9 cellular contexts compared by ENCODE assay signal in genomic region chr10:3045471-3046209, GRCh38. TPM values are rescaled to one million over a fixed set of nuclear protein-coding genes. Genes with fewer than 3 reads are reported as not detected.
DNase-seq lines count a peak whose midpoint lies in the region; ATAC-seq, FAIRE-seq and TF ChIP-seq lines count a peak whose summit lies in the region.
"Had no signal": no experiment of that assay in that cellular context is flagged by ENCODE, and none has a peak within 500 bp of the region (broad histone marks: within the 10 kb centered on the region; RNA-seq: fewer than 3 reads in every experiment).

No MANE protein-coding gene starts in this region.

- BruUV-seq in mammary epithelial cell (replicated peaks; lab: Mats Ljungman, UMichigan): no TSS peak

- dilution Hi-C loops in mammary epithelial cell (cut with HindIII; ENCODE audit: low sequenced_read_pairs): no loop called here

- H3K36me3 Mint-ChIP-seq in stimulated activated effector memory CD8-positive, alpha-beta T cell treated with anti-CD3 and anti-CD28 coated beads, Interleukin-12 subunit alpha, Interleukin-12 subunit beta, amount 100 ng/mL, for 72 hours: no peaks in the 10 kb centered on the region
- no peaks in the 10 kb centered on the region for H3K36me3 Mint-ChIP-seq in effector memory CD8-positive, alpha-beta T cell (ENCODE audit: insufficient read depth)

- no peak for TF ChIP-seq CTCF in mammary epithelial cell (conservative IDR thresholded peaks at IDR 0.05 in 1 of 2, IDR thresholded peaks at IDR 0.05 in 1 of 2; ENCODE audit: extremely low read depth in 1 of 2, insufficient read depth in 1 of 2, low read depth in 1 of 2, low read length in 2 of 2)

- H3K4me1 Mint-ChIP-seq in stimulated activated effector memory CD8-positive, alpha-beta T cell treated with anti-CD3 and anti-CD28 coated beads, Interleukin-12 subunit alpha, Interleukin-12 subunit beta, amount 100 ng/mL, for 72 hours: peaks cover 6% of the 10 kb centered on the region
- peaks cover 2 to 5% of the 10 kb centered on the region in 2 donors for H3K4me1 Mint-ChIP-seq in effector memory CD8-positive, alpha-beta T cell (ENCODE audit: low read depth in 2 of 2)

- no peaks in the 10 kb centered on the region for H3K79me2 ChIP-seq in mammary epithelial cell (ENCODE audit: insufficient read depth, low read length)

- H3K27me3 Mint-ChIP-seq in effector memory CD8-positive, alpha-beta T cell: peaks cover 51 to 77% of the 10 kb centered on the region in 2 donors

- H4K20me1 ChIP-seq in mammary epithelial cell (ENCODE audit: insufficient read depth, low read length): no peaks in the 10 kb centered on the region

- peak overlapping the region; percentile 61 for H3K4me2 ChIP-seq in mammary epithelial cell (ENCODE audit: insufficient read depth, low read depth, low read length)

- CTCF ChIA-PET in mammary epithelial cell (lab: Charles Lee; ENCODE audit: low non-redundant PET): no interaction called here

- intact Hi-C loops in mammary epithelial cell (cut with micrococcal nuclease): no loop called here

- WGBS in mammary epithelial cell (ENCODE audit: low coverage, missing lambda C conversion rate): 4% methylated on average over 8 of the region's 11 CpGs

- in situ Hi-C loops in mammary epithelial cell (cut with MboI; ENCODE audit: low sequenced_read_pairs in 2 of 2): loop anchor here in 1 of 2 donors (25.0 kb wide), 1 partner anchor 108 kb away; no protein-coding TSS in a partner anchor

- peaks cover 15% of the 10 kb centered on the region for H3K4me1 ChIP-seq in mammary epithelial cell (ENCODE audit: insufficient read depth, low read length)
- H3K4me1 ChIP-seq: SJCRH30 had no signal

- no peak overlapping the region for H3K27ac ChIP-seq in mammary epithelial cell (ENCODE audit: insufficient read depth, low read depth, low read length)
- H3K27ac ChIP-seq: SJCRH30 had no signal

- no peaks in the 10 kb centered on the region for H3K9me3 ChIP-seq in mammary epithelial cell (replicated peaks; ENCODE audit: insufficient read depth, low read length)
- H3K9me3 ChIP-seq: SJCRH30 had no signal

- no peaks in the 10 kb centered on the region for H3K36me3 ChIP-seq in mammary epithelial cell (ENCODE audit: insufficient read depth, low read length)
- H3K36me3 ChIP-seq: SJCRH30 had no signal

- no peak overlapping the region for H3K4me3 Mint-ChIP-seq in stimulated activated effector memory CD8-positive, alpha-beta T cell treated with anti-CD3 and anti-CD28 coated beads, Interleukin-12 subunit alpha, Interleukin-12 subunit beta, amount 100 ng/mL, for 72 hours
- no peak overlapping the region for H3K4me3 Mint-ChIP-seq in effector memory CD8-positive, alpha-beta T cell

- H3K4me3 ChIP-seq in mammary epithelial cell (replicated peaks in 1 of 3; ENCODE audit: insufficient read depth in 1 of 3, low read depth in 2 of 3, low read length in 3 of 3): no peak overlapping the region
- H3K4me3 ChIP-seq: SJCRH30 had no signal

- peak overlapping the region; percentile 57 for H2AFZ ChIP-seq in mammary epithelial cell (ENCODE audit: low read depth, low read length)

- no peaks in the 10 kb centered on the region for H3K27me3 ChIP-seq in mammary epithelial cell (ENCODE audit: insufficient read depth, low read length)
- H3K27me3 ChIP-seq: SJCRH30 had no signal

- ATAC-seq in stimulated activated effector memory CD8-positive, alpha-beta T cell treated with anti-CD3 and anti-CD28 coated beads, Interleukin-12 subunit alpha, Interleukin-12 subunit beta, amount 100 ng/mL, for 72 hours: peak; percentile 52
- ATAC-seq in HG02798 (IDR thresholded peaks at IDR 0.05; ENCODE audit: poor library complexity, unreplicated experiment) (no peak), HG02884 (IDR thresholded peaks at IDR 0.05; ENCODE audit: unreplicated experiment) (no peak)
- no peak for ATAC-seq in effector memory CD8-positive, alpha-beta T cell (replicated peaks)

- no peak overlapping the region for H3K9ac ChIP-seq in mammary epithelial cell (ENCODE audit: insufficient read depth, low read length)

- no peak for FAIRE-seq in GM12892 (lab: Jason Lieb, UNC)

- DNase-seq in HT-29 (ENCODE audit: low spot score) (peak; percentile 68), mammary epithelial cell (peak; percentile 62), iPS-NIHi7 (ENCODE audit: extremely low spot score) (peak; percentile 86), GM12892 (ENCODE audit: insufficient read length) (no peak)
- DNase-seq in stimulated activated effector memory CD8-positive, alpha-beta T cell treated with anti-CD3 and anti-CD28 coated beads, Interleukin-12 subunit alpha, Interleukin-12 subunit beta, amount 100 ng/mL, for 72 hours (ENCODE audit: low spot score in 2 of 2): no peak
- no peak for DNase-seq in effector memory CD8-positive, alpha-beta T cell

- no peak overlapping the region for H3K27ac Mint-ChIP-seq in stimulated activated effector memory CD8-positive, alpha-beta T cell treated with anti-CD3 and anti-CD28 coated beads, Interleukin-12 subunit alpha, Interleukin-12 subunit beta, amount 100 ng/mL, for 72 hours
- H3K27ac Mint-ChIP-seq in effector memory CD8-positive, alpha-beta T cell: no peak overlapping the region

- no peak for TF ChIP-seq POLR2A in GM12892 (IDR thresholded peaks at IDR 0.05; ENCODE audit: low read depth, low read length)

- no peaks in the 10 kb centered on the region for H3K9me3 Mint-ChIP-seq in stimulated activated effector memory CD8-positive, alpha-beta T cell treated with anti-CD3 and anti-CD28 coated beads, Interleukin-12 subunit alpha, Interleukin-12 subunit beta, amount 100 ng/mL, for 72 hours
- H3K9me3 Mint-ChIP-seq in effector memory CD8-positive, alpha-beta T cell: no peaks in the 10 kb centered on the region

RNA-seq across cellular contexts. Expression of gene PFKP, which starts 21.7 kb away (rescaled TPM):
- total RNA-seq in HT-29 (2014; rRNA removed; shearing (Covaris generic)): 178 and 185 TPM in 2 replicates
- total RNA-seq in mammary epithelial cell: 100 to 1,000 TPM; 142 to 272 TPM
- 201 TPM for polyA plus RNA-seq in mammary epithelial cell
- polyA minus RNA-seq in mammary epithelial cell: 208 TPM
- 162 TPM for polyA plus RNA-seq in GM12892 (2012; ENCODE audit: missing spikeins)

Comparison
In these comparisons a context has a peak if more than half of its experiments do, and no peak if none do; other contexts are left out.
1. DNase-seq: peak in HT-29 (single experiment), mammary epithelial cell (single experiment) and iPS-NIHi7 (single experiment); none in stimulated activated effector memory CD8-positive, alpha-beta T cell treated with anti-CD3 and anti-CD28 coated beads, Interleukin-12 subunit alpha, Interleukin-12 subunit beta, amount 100 ng/mL, for 72 hours (0 of 2), effector memory CD8-positive, alpha-beta T cell (0 of 3) and GM12892 (single experiment).